2 cellular contexts compared by ENCODE assay signal in genomic region chr10:14499610-14499904, GRCh38.
"Had no signal": no experiment of that assay in that cellular context is flagged by ENCODE, and none has a peak within 500 bp of the region (broad histone marks: within the 10 kb centered on the region; RNA-seq: fewer than 3 reads in every experiment).

No MANE protein-coding gene starts in this region.

- H3K36me3 ChIP-seq: colonic mucosa, thyroid gland had no signal

- H3K27ac ChIP-seq: colonic mucosa, thyroid gland had no signal

- H3K4me3 ChIP-seq: thyroid gland had no signal

- H3K27me3 ChIP-seq: colonic mucosa, thyroid gland had no signal

- H3K9me3 ChIP-seq: colonic mucosa, thyroid gland had no signal
